Comparison of ENCODE assay signal across 1 cellular context in the genomic region with DNA sequence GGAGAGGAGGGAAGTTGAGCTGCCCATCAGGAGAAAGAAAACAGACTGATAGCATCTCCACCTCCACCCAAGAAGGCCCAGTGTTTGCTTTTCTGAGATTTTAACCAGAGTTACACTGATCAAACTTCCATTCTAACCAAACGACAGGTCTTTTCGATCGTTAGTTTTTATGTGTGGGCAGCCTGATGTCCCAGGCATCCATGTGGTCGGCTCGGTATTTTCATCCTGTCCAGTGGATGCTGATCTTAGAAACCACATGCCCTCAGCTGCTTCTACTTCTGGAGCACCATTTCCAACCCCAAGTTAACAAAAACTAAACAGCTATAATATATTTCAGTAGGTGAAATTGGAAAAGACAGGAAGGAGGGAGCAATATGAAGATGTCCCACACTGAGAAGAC.
TF ChIP-seq lines count a peak whose summit lies in the region.

No MANE protein-coding gene starts in this region.

TF ChIP-seq in GM23338, 12 proteins besides CTCF, POLR2A, EP300 and RAD21 (continued from another document):
- TF ChIP-seq ZNF331 (CRISPR knock-in tag; IDR thresholded peaks at IDR 0.05; ENCODE audit: low read depth) (no peak), ZNF114 (CRISPR knock-in tag; IDR thresholded peaks at IDR 0.05) (no peak), JUNB (IDR thresholded peaks at IDR 0.05; ENCODE audit: unreplicated experiment) (no peak)
- TF ChIP-seq, protein P1, sequence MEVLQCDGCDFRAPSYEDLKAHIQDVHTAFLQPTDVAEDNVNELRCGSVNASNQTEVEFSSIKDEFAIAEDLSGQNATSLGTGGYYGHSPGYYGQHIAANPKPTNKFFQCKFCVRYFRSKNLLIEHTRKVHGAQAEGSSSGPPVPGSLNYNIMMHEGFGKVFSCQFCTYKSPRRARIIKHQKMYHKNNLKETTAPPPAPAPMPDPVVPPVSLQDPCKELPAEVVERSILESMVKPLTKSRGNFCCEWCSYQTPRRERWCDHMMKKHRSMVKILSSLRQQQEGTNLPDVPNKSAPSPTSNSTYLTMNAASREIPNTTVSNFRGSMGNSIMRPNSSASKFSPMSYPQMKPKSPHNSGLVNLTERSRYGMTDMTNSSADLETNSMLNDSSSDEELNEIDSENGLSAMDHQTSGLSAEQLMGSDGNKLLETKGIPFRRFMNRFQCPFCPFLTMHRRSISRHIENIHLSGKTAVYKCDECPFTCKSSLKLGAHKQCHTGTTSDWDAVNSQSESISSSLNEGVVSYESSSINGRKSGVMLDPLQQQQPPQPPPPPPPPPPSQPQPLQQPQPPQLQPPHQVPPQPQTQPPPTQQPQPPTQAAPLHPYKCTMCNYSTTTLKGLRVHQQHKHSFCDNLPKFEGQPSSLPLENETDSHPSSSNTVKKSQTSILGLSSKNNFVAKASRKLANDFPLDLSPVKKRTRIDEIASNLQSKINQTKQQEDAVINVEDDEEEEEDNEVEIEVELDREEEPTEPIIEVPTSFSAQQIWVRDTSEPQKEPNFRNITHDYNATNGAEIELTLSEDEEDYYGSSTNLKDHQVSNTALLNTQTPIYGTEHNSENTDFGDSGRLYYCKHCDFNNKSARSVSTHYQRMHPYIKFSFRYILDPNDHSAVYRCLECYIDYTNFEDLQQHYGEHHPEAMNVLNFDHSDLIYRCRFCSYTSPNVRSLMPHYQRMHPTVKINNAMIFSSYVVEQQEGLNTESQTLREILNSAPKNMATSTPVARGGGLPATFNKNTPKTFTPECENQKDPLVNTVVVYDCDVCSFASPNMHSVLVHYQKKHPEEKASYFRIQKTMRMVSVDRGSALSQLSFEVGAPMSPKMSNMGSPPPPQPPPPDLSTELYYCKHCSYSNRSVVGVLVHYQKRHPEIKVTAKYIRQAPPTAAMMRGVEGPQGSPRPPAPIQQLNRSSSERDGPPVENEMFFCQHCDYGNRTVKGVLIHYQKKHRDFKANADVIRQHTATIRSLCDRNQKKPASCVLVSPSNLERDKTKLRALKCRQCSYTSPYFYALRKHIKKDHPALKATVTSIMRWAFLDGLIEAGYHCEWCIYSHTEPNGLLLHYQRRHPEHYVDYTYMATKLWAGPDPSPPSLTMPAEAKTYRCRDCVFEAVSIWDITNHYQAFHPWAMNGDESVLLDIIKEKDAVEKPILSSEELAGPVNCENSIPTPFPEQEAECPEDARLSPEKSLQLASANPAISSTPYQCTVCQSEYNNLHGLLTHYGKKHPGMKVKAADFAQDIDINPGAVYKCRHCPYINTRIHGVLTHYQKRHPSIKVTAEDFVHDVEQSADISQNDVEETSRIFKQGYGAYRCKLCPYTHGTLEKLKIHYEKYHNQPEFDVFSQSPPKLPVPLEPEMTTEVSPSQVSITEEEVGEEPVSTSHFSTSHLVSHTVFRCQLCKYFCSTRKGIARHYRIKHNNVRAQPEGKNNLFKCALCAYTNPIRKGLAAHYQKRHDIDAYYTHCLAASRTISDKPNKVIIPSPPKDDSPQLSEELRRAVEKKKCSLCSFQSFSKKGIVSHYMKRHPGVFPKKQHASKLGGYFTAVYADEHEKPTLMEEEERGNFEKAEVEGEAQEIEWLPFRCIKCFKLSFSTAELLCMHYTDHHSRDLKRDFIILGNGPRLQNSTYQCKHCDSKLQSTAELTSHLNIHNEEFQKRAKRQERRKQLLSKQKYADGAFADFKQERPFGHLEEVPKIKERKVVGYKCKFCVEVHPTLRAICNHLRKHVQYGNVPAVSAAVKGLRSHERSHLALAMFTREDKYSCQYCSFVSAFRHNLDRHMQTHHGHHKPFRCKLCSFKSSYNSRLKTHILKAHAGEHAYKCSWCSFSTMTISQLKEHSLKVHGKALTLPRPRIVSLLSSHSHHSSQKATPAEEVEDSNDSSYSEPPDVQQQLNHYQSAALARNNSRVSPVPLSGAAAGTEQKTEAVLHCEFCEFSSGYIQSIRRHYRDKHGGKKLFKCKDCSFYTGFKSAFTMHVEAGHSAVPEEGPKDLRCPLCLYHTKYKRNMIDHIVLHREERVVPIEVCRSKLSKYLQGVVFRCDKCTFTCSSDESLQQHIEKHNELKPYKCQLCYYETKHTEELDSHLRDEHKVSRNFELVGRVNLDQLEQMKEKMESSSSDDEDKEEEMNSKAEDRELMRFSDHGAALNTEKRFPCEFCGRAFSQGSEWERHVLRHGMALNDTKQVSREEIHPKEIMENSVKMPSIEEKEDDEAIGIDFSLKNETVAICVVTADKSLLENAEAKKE (CRISPR knock-in tag; IDR thresholded peaks at IDR 0.05), result no peak
TF ChIP-seq in GM23338: peak in this region for 0.
